Comparison of ENCODE assay signal across 1 cellular context in genomic region chr10:3074145-3074665, GRCh38.
TF ChIP-seq lines count a peak whose summit lies in the region.

No MANE protein-coding gene starts in this region.

TF ChIP-seq in K562, 482 proteins besides CTCF, POLR2A, EP300 and RAD21 (continued from another document and continues in another):
- TF ChIP-seq PATZ1 (CRISPR knock-in tag; IDR thresholded peaks at IDR 0.05; ENCODE audit: borderline replicate concordance) (no peak), NCOA1 (IDR thresholded peaks at IDR 0.05; ENCODE audit: low read depth) (peak; percentile 81; the same call in 1 of the 2 replicates), ZNF586 (CRISPR knock-in tag; conservative IDR thresholded peaks at IDR 0.05) (no peak), CBX2 (IDR thresholded peaks at IDR 0.05; ENCODE audit: insufficient read depth, low read length, poor library complexity, severe bottlenecking) (no peak), BHLHE40 (IDR thresholded peaks at IDR 0.05; ENCODE audit: low read length) (peak; percentile 68; the same call in 1 of the 2 replicates), ETS1 (conservative IDR thresholded peaks at IDR 0.05; ENCODE audit: control insufficient read depth, low read depth, low read length) (no peak), SMAD4 (CRISPR knock-in tag; conservative IDR thresholded peaks at IDR 0.05) (peak; percentile 78), MIER1 (IDR thresholded peaks at IDR 0.05; ENCODE audit: low read depth) (no peak), SRF (CRISPR knock-in tag; IDR thresholded peaks at IDR 0.05) (no peak; a peak in 1 of 4 replicates), ZNF232 (CRISPR knock-in tag; IDR thresholded peaks at IDR 0.05) (no peak), ZNF124 (CRISPR knock-in tag; IDR thresholded peaks at IDR 0.05) (no peak), ZC3H8 (IDR thresholded peaks at IDR 0.05) (no peak), TAF7 (tag; IDR thresholded peaks at IDR 0.05) (no peak), ZNF583 (CRISPR knock-in tag; IDR thresholded peaks at IDR 0.05) (no peak), NR2F6 (CRISPR knock-in tag; IDR thresholded peaks at IDR 0.05) (no peak), TEAD4 (IDR thresholded peaks at IDR 0.05; ENCODE audit: low read length) (peak; percentile 51), TEAD4 (CRISPR knock-in tag; IDR thresholded peaks at IDR 0.05; ENCODE audit: borderline replicate concordance) (no peak), KAT7 (CRISPR knock-in tag; IDR thresholded peaks at IDR 0.05; ENCODE audit: borderline replicate concordance) (no peak), C11orf30 (IDR thresholded peaks at IDR 0.05; ENCODE audit: low read depth) (no peak), ZNF551 (CRISPR knock-in tag; IDR thresholded peaks at IDR 0.05) (no peak), TFAP4 (CRISPR knock-in tag; IDR thresholded peaks at IDR 0.05; ENCODE audit: borderline replicate concordance) (peak; percentile 71; the same call in 1 of the 2 replicates), ATF3 (IDR thresholded peaks at IDR 0.05) (no peak), ATF3 (CRISPR knock-in tag; conservative IDR thresholded peaks at IDR 0.05) (no peak), RFX5 (IDR thresholded peaks at IDR 0.05; ENCODE audit: low read depth, low read length) (no peak), AFF4 (CRISPR knock-in tag; IDR thresholded peaks at IDR 0.05) (no peak), CC2D1A (IDR thresholded peaks at IDR 0.05) (peak; percentile 29; the same call in 1 of the 2 replicates), FUS (optimal IDR thresholded peaks at IDR 0.05; ENCODE audit: low read depth, low read length) (no peak), SMAD1 (IDR thresholded peaks at IDR 0.05; ENCODE audit: low read depth, low read length, partially characterized antibody) (no peak), HDAC2 (IDR thresholded peaks at IDR 0.05) (no peak), ZNF280B (CRISPR knock-in tag; IDR thresholded peaks at IDR 0.05) (no peak), USF1 (CRISPR knock-in tag; IDR thresholded peaks at IDR 0.05) (no peak), ZNF766 (CRISPR knock-in tag; conservative IDR thresholded peaks at IDR 0.05) (no peak), ZNF263 (CRISPR knock-in tag; IDR thresholded peaks at IDR 0.05; ENCODE audit: borderline replicate concordance) (peak; percentile 97), MAX (CRISPR knock-in tag; IDR thresholded peaks at IDR 0.05) (peak; percentile 64), ARNT (IDR thresholded peaks at IDR 0.05) (0 out of 4 replicates have a peak, but pooled peaks of 1 of the 2 experiments have one; percentile 19), SNIP1 (IDR thresholded peaks at IDR 0.05; ENCODE audit: low read depth) (no peak), CBX3 (IDR thresholded peaks at IDR 0.05; ENCODE audit: borderline replicate concordance in 1 of 2, low read length in 2 of 2) (no peak), MXI1 (IDR thresholded peaks at IDR 0.05; ENCODE audit: low read depth, low read length) (no peak), CEBPZ (IDR thresholded peaks at IDR 0.05; ENCODE audit: borderline replicate concordance, low read depth, low read length) (no peak), ZNF384 (IDR thresholded peaks at IDR 0.05; ENCODE audit: low read depth, low read length) (no peak), E2F4 (CRISPR knock-in tag; IDR thresholded peaks at IDR 0.05; ENCODE audit: low read depth) (no peak), ZNF408 (CRISPR knock-in tag; IDR thresholded peaks at IDR 0.05; ENCODE audit: low read depth) (no peak), TOE1 (IDR thresholded peaks at IDR 0.05; ENCODE audit: borderline replicate concordance) (peak; percentile 40; the same call in 1 of the 2 replicates), TOE1 (CRISPR knock-in tag; IDR thresholded peaks at IDR 0.05; ENCODE audit: borderline replicate concordance, low read depth) (no peak), ZNF197 (CRISPR knock-in tag; IDR thresholded peaks at IDR 0.05; ENCODE audit: low read depth) (no peak), TBL1XR1 (IDR thresholded peaks at IDR 0.05; ENCODE audit: low read length in 2 of 2) (peak in 1 of 2 experiments; percentile 67; a peak in 3 of 4 replicates), YBX1 (IDR thresholded peaks at IDR 0.05) (no peak), CEBPG (CRISPR knock-in tag; IDR thresholded peaks at IDR 0.05) (no peak), CEBPG (tag; conservative IDR thresholded peaks at IDR 0.05 in 1 of 2, IDR thresholded peaks at IDR 0.05 in 1 of 2) (no peak), L3MBTL2 (IDR thresholded peaks at IDR 0.05) (peak; percentile 45; the same call in 1 of the 2 replicates), GTF2F1 (IDR thresholded peaks at IDR 0.05; ENCODE audit: low read depth, low read length) (no peak), RB1 (IDR thresholded peaks at IDR 0.05; ENCODE audit: low read depth) (peak; percentile 10; the same call in 1 of the 2 replicates)
